Comparison of ENCODE assay signal across 9 cellular contexts in the genomic region with DNA sequence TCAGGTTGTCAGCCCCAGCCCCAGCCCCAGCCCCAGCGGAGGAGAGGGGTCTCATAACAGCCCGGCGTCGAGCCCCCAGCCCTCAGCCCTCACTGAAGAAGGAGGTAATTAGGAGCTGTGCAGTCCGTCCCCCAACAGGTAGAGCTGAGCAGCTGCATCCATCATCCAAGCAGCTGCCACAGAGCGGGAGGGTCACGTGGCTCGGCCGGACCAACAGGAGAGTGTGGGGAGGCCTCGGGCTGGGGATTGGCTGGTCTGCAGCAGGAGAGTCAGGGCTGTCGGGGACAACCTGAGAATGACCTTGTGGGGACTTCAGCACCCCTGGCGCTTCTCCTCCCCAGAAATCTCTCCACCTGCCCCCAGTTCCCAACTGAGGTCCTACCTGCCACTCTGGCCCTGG. TPM values are rescaled to one million over a fixed set of nuclear protein-coding genes. Genes with fewer than 3 reads are reported as not detected.
DNase-seq lines count a peak whose midpoint lies in the region; ATAC-seq and TF ChIP-seq lines count a peak whose summit lies in the region.
"Had no signal": no experiment of that assay in that cellular context is flagged by ENCODE, and none has a peak within 500 bp of the region (broad histone marks: within the 10 kb centered on the region; RNA-seq: fewer than 3 reads in every experiment).

No MANE protein-coding gene starts in this region.

- CTCF ChIA-PET in activated naive CD4-positive, alpha-beta T cell treated with anti-CD3 and anti-CD28 coated beads, Interleukin-2, amount 10 ng/mL, durations not matched to agents 7 days and 5 days (lab: Charles Lee), result interaction anchor here (0.5 kb wide), 1 partner anchor 454 kb away, joined by 3 read pairs; no protein-coding TSS in a partner anchor

- H3K4me2 ChIP-seq in smooth muscle cell, result no peak overlapping the region

- H3K4me3 Mint-ChIP-seq in activated naive CD4-positive, alpha-beta T cell treated with anti-CD3 and anti-CD28 coated beads, Interleukin-2, amount 10 ng/mL, durations not matched to agents 7 days and 5 days, result no peak overlapping the region
- H3K4me3 Mint-ChIP-seq: stimulated activated naive CD8-positive, alpha-beta T cell treated with anti-CD3 and anti-CD28 coated beads, Interleukin-15, Interleukin-2, amounts not matched to agents 100 ng/mL and 50 ng/mL, for 24 hours had no signal

- H3K4me3 ChIP-seq in smooth muscle cell, result no peak overlapping the region

- peak; percentile 79 for ATAC-seq in HG02852 (IDR thresholded peaks at IDR 0.05; ENCODE audit: unreplicated experiment)

- no peak overlapping the region for H3K9ac ChIP-seq in smooth muscle cell (ENCODE audit: low read depth)

- peaks cover 18% of the 10 kb centered on the region for H3K27me3 ChIP-seq in smooth muscle cell (ENCODE audit: low read depth)

- H4K20me1 ChIP-seq in smooth muscle cell (ENCODE audit: low read depth), result no peaks in the 10 kb centered on the region

- peaks cover 9% of the 10 kb centered on the region for H3K4me1 ChIP-seq in smooth muscle cell (ENCODE audit: low read depth)

- no peaks in the 10 kb centered on the region for H3F3A ChIP-seq in smooth muscle cell (ENCODE audit: low read depth)

- no peak overlapping the region for H3K27ac ChIP-seq in smooth muscle cell (ENCODE audit: low read depth)

- no peaks in the 10 kb centered on the region for H3K79me2 ChIP-seq in smooth muscle cell (ENCODE audit: low read depth)

- peaks cover 2% of the 10 kb centered on the region for H3K4me1 Mint-ChIP-seq in activated naive CD4-positive, alpha-beta T cell treated with anti-CD3 and anti-CD28 coated beads, Interleukin-2, amount 10 ng/mL, durations not matched to agents 7 days and 5 days

- H2AFZ ChIP-seq in smooth muscle cell (ENCODE audit: low read depth), result no peak overlapping the region

- peaks cover 72% of the 10 kb centered on the region for H3K27me3 Mint-ChIP-seq in activated naive CD4-positive, alpha-beta T cell treated with anti-CD3 and anti-CD28 coated beads, Interleukin-2, amount 10 ng/mL, durations not matched to agents 7 days and 5 days
- H3K27me3 Mint-ChIP-seq: stimulated activated naive CD8-positive, alpha-beta T cell treated with anti-CD3 and anti-CD28 coated beads, Interleukin-15, Interleukin-2, amounts not matched to agents 100 ng/mL and 50 ng/mL, for 24 hours had no signal

- no peaks in the 10 kb centered on the region for H3K9me3 ChIP-seq in smooth muscle cell (replicated peaks; ENCODE audit: low read depth)

- WGBS in smooth muscle cell (ENCODE audit: low lambda C conversion rate), result 16% methylated on average over 12 of the region's 12 CpGs

- no peaks in the 10 kb centered on the region for H3K36me3 Mint-ChIP-seq in activated naive CD4-positive, alpha-beta T cell treated with anti-CD3 and anti-CD28 coated beads, Interleukin-2, amount 10 ng/mL, durations not matched to agents 7 days and 5 days

- H3K27ac Mint-ChIP-seq in activated naive CD4-positive, alpha-beta T cell treated with anti-CD3 and anti-CD28 coated beads, Interleukin-2, amount 10 ng/mL, durations not matched to agents 7 days and 5 days, result no peak overlapping the region
- H3K27ac Mint-ChIP-seq: stimulated activated naive CD8-positive, alpha-beta T cell treated with anti-CD3 and anti-CD28 coated beads, Interleukin-15, Interleukin-2, amounts not matched to agents 100 ng/mL and 50 ng/mL, for 24 hours had no signal

- TF ChIP-seq CTCF in smooth muscle cell (IDR thresholded peaks at IDR 0.05; ENCODE audit: borderline replicate concordance, insufficient read depth, poor library complexity, severe bottlenecking), result no peak

- no peaks in the 10 kb centered on the region for H3K9me3 Mint-ChIP-seq in activated naive CD4-positive, alpha-beta T cell treated with anti-CD3 and anti-CD28 coated beads, Interleukin-2, amount 10 ng/mL, durations not matched to agents 7 days and 5 days
- H3K9me3 Mint-ChIP-seq: stimulated activated naive CD8-positive, alpha-beta T cell treated with anti-CD3 and anti-CD28 coated beads, Interleukin-15, Interleukin-2, amounts not matched to agents 100 ng/mL and 50 ng/mL, for 24 hours had no signal

- no peaks in the 10 kb centered on the region for H3K36me3 ChIP-seq in smooth muscle cell (ENCODE audit: low read depth)

- DNase-seq in activated naive CD4-positive, alpha-beta T cell treated with anti-CD3 and anti-CD28 coated beads, Interleukin-2, amount 10 ng/mL, durations not matched to agents 7 days and 5 days, result peak; percentile 51
- DNase-seq in activated naive CD4-positive, alpha-beta T cell (lab: John Stamatoyannopoulos, UW), result no peak
- DNase-seq in NCI-H2196 treated with DMSO at 0.1 percent for 48 hours (lab: John Stamatoyannopoulos, UW; ENCODE audit: unreplicated experiment), result peak; percentile 80
- DNase-seq in cerebellar cortex (ENCODE audit: low spot score), result peak; percentile 29
- DNase-seq in stimulated activated CD8-positive, alpha-beta memory T cell treated with anti-CD3 and anti-CD28 coated beads, Interleukin-2, amount 100 ng/mL, for 48 hours (ENCODE audit: low read depth in 2 of 2), result peak; percentile 7 to 40
- no peak for DNase-seq in NOMO-1 treated with DMSO at 0.1 percent for 48 hours (lab: John Stamatoyannopoulos, UW; ENCODE audit: unreplicated experiment)
- DNase-seq in smooth muscle cell (lab: John Stamatoyannopoulos, UW; ENCODE audit: unreplicated experiment), result no peak

RNA-seq across cellular contexts. Expression of gene SMUG1, which starts 29.6 kb away (rescaled TPM):
- total RNA-seq in smooth muscle cell, result 36.7 and 39.4 TPM in 2 replicates
- 40.5 and 49.2 TPM in 2 replicates for polyA plus RNA-seq in smooth muscle cell

Comparison
In these comparisons a context has a peak if more than half of its experiments do, and no peak if none do; other contexts are left out.
1. DNase-seq: peak in activated naive CD4-positive, alpha-beta T cell treated with anti-CD3 and anti-CD28 coated beads, Interleukin-2, amount 10 ng/mL, durations not matched to agents 7 days and 5 days (single experiment), NCI-H2196 treated with DMSO at 0.1 percent for 48 hours (single experiment), cerebellar cortex (single experiment) and stimulated activated CD8-positive, alpha-beta memory T cell treated with anti-CD3 and anti-CD28 coated beads, Interleukin-2, amount 100 ng/mL, for 48 hours (2 of 2); none in activated naive CD4-positive, alpha-beta T cell (0 of 4), NOMO-1 treated with DMSO at 0.1 percent for 48 hours (single experiment) and smooth muscle cell (single experiment).